ENCODE assay signal across 28 cellular contexts in the genomic region with DNA sequence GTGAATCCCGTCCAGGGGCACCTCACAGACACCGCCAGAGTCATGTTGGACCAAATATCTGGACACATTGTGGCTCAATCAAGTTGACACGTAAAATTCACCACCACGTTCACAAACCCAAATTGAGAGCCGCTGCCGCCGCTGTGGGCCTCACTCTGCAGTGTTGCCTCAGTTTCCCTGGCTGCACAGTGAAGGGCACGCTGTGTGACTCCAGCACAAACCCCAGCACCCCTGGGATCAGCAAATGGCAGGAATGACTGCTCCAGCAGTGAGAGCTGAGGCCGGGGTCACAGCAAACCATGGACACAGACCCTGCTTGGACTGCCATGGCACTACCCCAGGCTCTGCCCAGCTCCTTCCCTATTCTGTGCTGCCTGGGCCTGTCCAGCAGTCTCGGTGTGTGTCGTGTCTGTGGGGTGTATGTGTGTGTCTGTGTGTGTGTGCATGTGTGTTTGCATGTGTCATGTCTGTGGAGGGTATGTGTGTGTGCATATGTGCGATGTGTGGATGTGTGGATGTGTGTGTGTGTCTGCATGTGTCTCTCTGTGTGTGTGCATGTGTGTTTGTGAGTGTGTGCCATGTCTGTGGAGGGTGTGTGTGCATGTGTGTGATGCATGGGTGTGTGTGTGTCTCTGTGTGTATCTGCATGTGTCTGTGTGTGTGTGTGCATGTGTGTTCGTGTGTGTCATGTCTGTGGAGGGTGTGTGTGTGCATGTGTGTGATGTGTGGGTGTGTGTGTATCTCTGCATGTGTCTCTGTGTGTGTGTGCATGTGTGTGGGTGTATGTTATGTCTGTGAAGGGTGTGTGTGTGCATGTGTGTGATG. TPM values are rescaled to one million over a fixed set of nuclear protein-coding genes. Genes with fewer than 3 reads are reported as not detected.
"Had no signal": no experiment of that assay in that cellular context is flagged by ENCODE, and none has a peak within 500 bp of the region (broad histone marks: within the 10 kb centered on the region; RNA-seq: fewer than 3 reads in every experiment).

No MANE protein-coding gene starts in this region.

- FAIRE-seq: RCC 7860, TTC549 had no signal

- DNase-seq: activated B cell treated with CpG ODN at 0.5 μM for 24 hours; activated CD4-positive, alpha-beta T cell treated with anti-CD3 and anti-CD28 coated beads for 1 hour; activated CD4-positive, alpha-beta T cell treated with anti-CD3 and anti-CD28 coated beads, Interleukin-2, amount 10 ng/mL, durations not matched to agents 24 days and 14 days; activated CD4-positive, alpha-beta T cell treated with anti-CD3 and anti-CD28 coated beads, Interleukin-2, amount 50 U/mL, for 48 hours; activated CD8-positive, alpha-beta memory T cell treated with anti-CD3 and anti-CD28 coated beads, Interleukin-2, amount 10 ng/mL, durations not matched to agents 7 days and 5 days; activated effector memory CD4-positive, alpha-beta T cell treated with Interleukin-2 at 50 U/mL for 16 hours; activated naive CD4-positive, alpha-beta T cell treated with Interleukin-2 at 50 U/mL for 16 hours; activated naive CD8-positive, alpha-beta T cell treated with anti-CD3 and anti-CD28 coated beads, Interleukin-2, amount 50 U/mL, for 24 hours; activated T-cell treated with anti-CD3 and anti-CD28 coated beads, Interleukin-2, amount 50 U/mL, for 24 hours; amniotic stem cell; body of pancreas; NCI-H1092; NCI-H1417 treated with DMSO at 0.1 percent for 48 hours; NCI-H1694; NCI-H2029; NCI-H2107; NCI-H510A treated with DMSO at 0.1 percent for 48 hours; PC-3; T-cell; T-helper 2 cell; T1000 had no signal

- H3K27ac ChIP-seq: ascending aorta, body of pancreas, KMS-11, SK-N-MC had no signal

- H3K27me3 ChIP-seq: ascending aorta, body of pancreas had no signal

- ATAC-seq: activated CD8-positive, alpha-beta memory T cell treated with anti-CD3 and anti-CD28 coated beads, Interleukin-2, amount 10 ng/mL, durations not matched to agents 7 days and 5 days; activated naive CD4-positive, alpha-beta T cell treated with anti-CD3 and anti-CD28 coated beads, Interleukin-2, amount 50 U/mL, for 72 hours; activated naive CD8-positive, alpha-beta T cell treated with anti-CD3 and anti-CD28 coated beads, Interleukin-2, amount 50 U/mL, for 24 hours; body of pancreas; PC-3 had no signal

- H3K4me2 ChIP-seq: KMS-11 had no signal

- H3K9ac ChIP-seq: KMS-11 had no signal

- H3K4me3 ChIP-seq: ascending aorta, body of pancreas, SK-N-MC had no signal

- H3K36me3 ChIP-seq: ascending aorta had no signal

RNA-seq across cellular contexts. Expression of a gene that starts 52.2 kb away (rescaled TPM):
- total RNA-seq: activated B cell treated with CpG ODN at 0.5 μM for 24 hours; activated CD4-positive, alpha-beta T cell treated with anti-CD3 and anti-CD28 coated beads, Interleukin-2, amount 10 ng/mL, durations not matched to agents 24 days and 14 days; activated CD8-positive, alpha-beta memory T cell treated with anti-CD3 and anti-CD28 coated beads, Interleukin-2, amount 10 ng/mL, durations not matched to agents 7 days and 5 days; activated T-helper 1 cell treated with anti-CD3 and anti-CD28 coated beads, Interleukin-12 subunit alpha, Interleukin-12 subunit beta, Interleukin-2, Interleukin-4 antibody, amounts not matched to agents 30 ng/mL and 10 ng/mL and 1 ng/mL, durations not matched to agents 14 hours and 24 hours and 36 hours; PC-3 had no signal
